8 cellular contexts compared by ENCODE assay signal in genomic region chr19:2488942-2489731, GRCh38. TPM values are rescaled to one million over a fixed set of nuclear protein-coding genes. Genes with fewer than 3 reads are reported as not detected.
DNase-seq lines count a peak whose midpoint lies in the region; ATAC-seq and TF ChIP-seq lines count a peak whose summit lies in the region.

No MANE protein-coding gene starts in this region.

- H3K4me1 ChIP-seq in SJSA1 (replicated peaks), result peaks cover 50% of the 10 kb centered on the region
- H3K4me1 ChIP-seq in esophagus muscularis mucosa, result peaks cover 37 to 55% (median 48%) of the 10 kb centered on the region in 4 donors
- H3K4me1 ChIP-seq in muscle layer of colon (ENCODE audit: insufficient read depth, low read length), result peaks cover 12% of the 10 kb centered on the region

- H3K9ac ChIP-seq in muscle layer of colon (ENCODE audit: low read length), result no peak overlapping the region

- H3K36me3 ChIP-seq in SJSA1 (no peaks in the 10 kb centered on the region), esophagus muscularis mucosa (no peaks in the 10 kb centered on the region), muscle layer of colon (ENCODE audit: insufficient read depth, low read length) (no peaks in the 10 kb centered on the region)

- no peak for TF ChIP-seq EP300 in esophagus muscularis mucosa (IDR thresholded peaks at IDR 0.05)

- TF ChIP-seq POLR2A in esophagus muscularis mucosa (IDR thresholded peaks at IDR 0.05; ENCODE audit: low read depth), result no peak

- intact Hi-C loops in esophagus muscularis mucosa (cut with DNase I), result no loop called here

- 7% methylated on average over 23 of the region's 78 CpGs for WGBS in esophagus muscularis mucosa

- no peak overlapping the region for H3K27ac ChIP-seq in SJSA1
- peak overlapping the region; percentile 64 to 80 (median 76) for H3K27ac ChIP-seq in esophagus muscularis mucosa (replicated peaks in 1 of 4)
- peak overlapping the region; percentile 72 for H3K27ac ChIP-seq in muscle layer of colon (ENCODE audit: low read depth, low read length)

- no peaks in the 10 kb centered on the region for H3K9me3 ChIP-seq in SJSA1 (replicated peaks)
- no peaks in the 10 kb centered on the region for H3K9me3 ChIP-seq in esophagus muscularis mucosa
- H3K9me3 ChIP-seq in muscle layer of colon (ENCODE audit: low read length), result no peaks in the 10 kb centered on the region

- H3K4me3 ChIP-seq in SJSA1 (peak overlapping the region; percentile 23), esophagus muscularis mucosa (peak overlapping the region; percentile 58 to 61 (median 60)), muscle layer of colon (ENCODE audit: low read depth in 1 of 2, low read length in 2 of 2) (peak overlapping the region in 1 of 2 donors; percentile 38)

- no peak for ATAC-seq in HG02763 (IDR thresholded peaks at IDR 0.05; ENCODE audit: unreplicated experiment)
- ATAC-seq in HG03175 (IDR thresholded peaks at IDR 0.05; ENCODE audit: unreplicated experiment), result no peak

- DNase-seq in activated CD8-positive, alpha-beta memory T cell treated with anti-CD3 and anti-CD28 coated beads for 24 hours, result peak; percentile 68
- no peak for DNase-seq in activated CD8-positive, alpha-beta memory T cell treated with anti-CD3 and anti-CD28 coated beads, Interleukin-2, amount 50 U/mL, for 4 hours
- peak; percentile 44 to 66 for DNase-seq in SJSA1 (ENCODE audit: low read depth in 1 of 2, low spot score in 2 of 2)
- DNase-seq in esophagus muscularis mucosa (ENCODE audit: extremely low spot score), result no peak
- no peak for DNase-seq in activated gamma-delta T cell treated with Interleukin-2 at 50 U/mL for 16 hours

- H3K27me3 ChIP-seq in SJSA1 (replicated peaks) (no peaks in the 10 kb centered on the region), esophagus muscularis mucosa (no peaks in the 10 kb centered on the region), muscle layer of colon (ENCODE audit: control insufficient read depth in 1 of 2, insufficient read depth in 2 of 2, low read length in 2 of 2) (no peaks in the 10 kb centered on the region)

- no peak for TF ChIP-seq CTCF in esophagus muscularis mucosa (IDR thresholded peaks at IDR 0.05)

RNA-seq across cellular contexts. Expression of gene GADD45B, which starts 13.2 kb away (rescaled TPM):
- total RNA-seq in SJSA1 (2014; rRNA removed; shearing (Covaris generic)), result 112 and 132 TPM in 2 replicates
- 100 to 1,000 TPM in 1 of 4 donors, 10 to 100 TPM in 3; 56.5 to 793 (median 90.5) TPM for total RNA-seq in esophagus muscularis mucosa

RNA-seq across cellular contexts. Expression of gene LMNB2, which starts 32.4 kb away (rescaled TPM):
- total RNA-seq in SJSA1 (2014; rRNA removed; shearing (Covaris generic)), result 275 and 316 TPM in 2 replicates
- 10 to 100 TPM; 13.3 to 30.8 (median 19.3) TPM for total RNA-seq in esophagus muscularis mucosa

Comparison
In these comparisons a context has a peak if more than half of its experiments do, and no peak if none do; other contexts are left out.
1. DNase-seq: peak in activated CD8-positive, alpha-beta memory T cell treated with anti-CD3 and anti-CD28 coated beads for 24 hours (single experiment) and SJSA1 (2 of 2); none in activated CD8-positive, alpha-beta memory T cell treated with anti-CD3 and anti-CD28 coated beads, Interleukin-2, amount 50 U/mL, for 4 hours (single experiment), esophagus muscularis mucosa (single experiment) and activated gamma-delta T cell treated with Interleukin-2 at 50 U/mL for 16 hours (single experiment).